14 cellular contexts compared by ENCODE assay signal in genomic region chr2:101718479-101718878, GRCh38. TPM values are rescaled to one million over a fixed set of nuclear protein-coding genes. Genes with fewer than 3 reads are reported as not detected.
A peak's percentile ranks its signal among the peaks of the same experiment; 100 is the strongest.
DNase-seq lines count a peak whose midpoint lies in the region; ATAC-seq lines count a peak whose summit lies in the region.
"Had no signal": no experiment of that assay in that cellular context is flagged by ENCODE, and none has a peak within 500 bp of the region (broad histone marks: within the 10 kb centered on the region; RNA-seq: fewer than 3 reads in every experiment).

No MANE protein-coding gene starts in this region.

- H3K27me3 Mint-ChIP-seq in T-helper 2 cell treated with Interferon-gamma antibody and Interleukin-4, amounts not matched to agents 5 μg/mL and 100 μg/mL, for 36 hours (ENCODE audit: low read depth) = no peaks in the 10 kb centered on the region
- no peaks in the 10 kb centered on the region for H3K27me3 Mint-ChIP-seq in naive thymus-derived CD8-positive, alpha-beta T cell

- peak overlapping the region; percentile 92 for H3K27ac Mint-ChIP-seq in T-helper 2 cell treated with Interferon-gamma antibody and Interleukin-4, amounts not matched to agents 5 μg/mL and 100 μg/mL, for 36 hours
- peak overlapping the region; percentile 91 to 97 for H3K27ac Mint-ChIP-seq in activated naive CD4-positive, alpha-beta T cell treated with anti-CD3 and anti-CD28 coated beads, Interleukin-2, amount 50 U/mL, for 72 hours
- H3K27ac Mint-ChIP-seq in naive thymus-derived CD8-positive, alpha-beta T cell = peak overlapping the region; percentile 92 to 99 (median 95)

- no peak for ATAC-seq in activated naive CD4-positive, alpha-beta T cell treated with anti-CD3 and anti-CD28 coated beads, Interleukin-2, amount 50 U/mL, for 72 hours
- ATAC-seq in naive thymus-derived CD8-positive, alpha-beta T cell = no peak
- ATAC-seq: psoas muscle had no signal

- H3K4me3 Mint-ChIP-seq in T-helper 2 cell treated with Interferon-gamma antibody and Interleukin-4, amounts not matched to agents 5 μg/mL and 100 μg/mL, for 36 hours = peak overlapping the region; percentile 74
- H3K4me3 Mint-ChIP-seq in naive thymus-derived CD8-positive, alpha-beta T cell = peak overlapping the region in 9 of 10 donors; percentile 61 to 81 (median 68)

- H3K27ac ChIP-seq in KOPT-K1 (ENCODE audit: low read depth, low read length, poor library complexity, severe bottlenecking) = peak overlapping the region; percentile 55
- H3K27ac ChIP-seq: HL-60, psoas muscle had no signal

- no peaks in the 10 kb centered on the region for H3K9me3 ChIP-seq in KOPT-K1 (ENCODE audit: insufficient read depth, low read length, poor library complexity, severe bottlenecking)
- H3K9me3 ChIP-seq: psoas muscle had no signal

- peaks cover 41% of the 10 kb centered on the region for H3K36me3 Mint-ChIP-seq in T-helper 2 cell treated with Interferon-gamma antibody and Interleukin-4, amounts not matched to agents 5 μg/mL and 100 μg/mL, for 36 hours (ENCODE audit: low read depth)
- peaks cover 0 to 57% of the 10 kb centered on the region in 2 donors for H3K36me3 Mint-ChIP-seq in activated naive CD4-positive, alpha-beta T cell treated with anti-CD3 and anti-CD28 coated beads, Interleukin-2, amount 50 U/mL, for 72 hours
- peaks cover 0 to 2% (median 0%) of the 10 kb centered on the region in 3 donors for H3K36me3 Mint-ChIP-seq in naive thymus-derived CD8-positive, alpha-beta T cell

- intact Hi-C loops in cardiac septum (cut with DNase I) = no loop called here

- POLR2A ChIA-PET in naive thymus-derived CD8-positive, alpha-beta T cell (lab: Charles Lee) = interaction anchor here (0.6 to 5.8 kb wide), 8 partner anchors 9 to 146 kb away, joined by 3 to 67 read pairs (median 6); partner anchors contain the start of gene MAP4K4

- no peaks in the 10 kb centered on the region for H3K9me3 Mint-ChIP-seq in T-helper 2 cell treated with Interferon-gamma antibody and Interleukin-4, amounts not matched to agents 5 μg/mL and 100 μg/mL, for 36 hours
- peaks cover 7 to 18% of the 10 kb centered on the region in 2 donors for H3K9me3 Mint-ChIP-seq in activated naive CD4-positive, alpha-beta T cell treated with anti-CD3 and anti-CD28 coated beads, Interleukin-2, amount 50 U/mL, for 72 hours
- H3K9me3 Mint-ChIP-seq in naive thymus-derived CD8-positive, alpha-beta T cell = peaks cover 0 to 6% (median 0%) of the 10 kb centered on the region in 9 donors

- H3K4me1 Mint-ChIP-seq in T-helper 2 cell treated with Interferon-gamma antibody and Interleukin-4, amounts not matched to agents 5 μg/mL and 100 μg/mL, for 36 hours (ENCODE audit: low read depth) = peaks cover 61% of the 10 kb centered on the region
- peaks cover 42 to 96% (median 90%) of the 10 kb centered on the region in 4 donors for H3K4me1 Mint-ChIP-seq in naive thymus-derived CD8-positive, alpha-beta T cell

- DNase-seq in T-helper 2 cell treated with Interferon-gamma antibody and Interleukin-4, amounts not matched to agents 5 μg/mL and 100 μg/mL, for 36 hours (ENCODE audit: low spot score) = no peak
- DNase-seq in T-helper 2 cell (no peak), cardiac septum (ENCODE audit: low spot score) (no peak), AG20443 (ENCODE audit: low spot score) (no peak)
- DNase-seq in activated naive CD4-positive, alpha-beta T cell treated with anti-CD3 and anti-CD28 coated beads, Interleukin-2, amount 50 U/mL, for 72 hours (ENCODE audit: low spot score in 2 of 2) = no peak
- DNase-seq in naive thymus-derived CD8-positive, alpha-beta T cell = no peak
- DNase-seq in stimulated activated CD4-positive, alpha-beta T cell treated with anti-CD3 and anti-CD28 coated beads, Interleukin-4, amount 100 ng/mL, for 24 hours = no peak
- DNase-seq: aorta, hypothalamus, Kasumi-1, NCI-H1417 treated with DMSO at 0.1 percent for 48 hours, psoas muscle had no signal

- no peaks in the 10 kb centered on the region for H3K36me3 ChIP-seq in KOPT-K1 (ENCODE audit: insufficient read depth, low read length)

RNA-seq across cellular contexts. Expression of gene MAP4K4, which starts 21.0 kb away (rescaled TPM):
- 10 to 100 TPM; 82.9 to 94.3 TPM for total RNA-seq in activated naive CD4-positive, alpha-beta T cell treated with anti-CD3 and anti-CD28 coated beads, Interleukin-2, amount 50 U/mL, for 72 hours
- 100 to 1,000 TPM; 116 to 122 TPM for total RNA-seq in naive thymus-derived CD8-positive, alpha-beta T cell
- 10 to 100 TPM in 2 of 3 donors, 1 to 10 TPM in 1; 9.5 to 26.6 (median 13.0) TPM for polyA plus RNA-seq in naive thymus-derived CD8-positive, alpha-beta T cell
- total RNA-seq in cardiac septum = 135 TPM
